9 cellular contexts compared by ENCODE assay signal in genomic region chr1:41418868-41419583, GRCh38. TPM values are rescaled to one million over a fixed set of nuclear protein-coding genes. Genes with fewer than 3 reads are reported as not detected.
DNase-seq lines count a peak whose midpoint lies in the region; ATAC-seq, FAIRE-seq and TF ChIP-seq lines count a peak whose summit lies in the region.
"Had no signal": no experiment of that assay in that cellular context is flagged by ENCODE, and none has a peak within 500 bp of the region (broad histone marks: within the 10 kb centered on the region; RNA-seq: fewer than 3 reads in every experiment).

No MANE protein-coding gene starts in this region.

- intact Hi-C loops in kidney (cut with DNase I) = loop anchor here (5.0 kb wide), 1 partner anchor 147 kb away; no protein-coding TSS in a partner anchor
- intact Hi-C loops in vagina (cut with DNase I) = loop anchor here (5.0 kb wide), 1 partner anchor 137 kb away; no protein-coding TSS in a partner anchor

- no peaks in the 10 kb centered on the region for H3K4me1 ChIP-seq in kidney (ENCODE audit: control insufficient read depth in 1 of 2, insufficient read depth in 1 of 2, low read depth in 1 of 2, low read length in 2 of 2)
- peaks cover 41% of the 10 kb centered on the region for H3K4me1 ChIP-seq in vagina

- no peak overlapping the region for H3K4me3 Mint-ChIP-seq in activated CD4-positive, alpha-beta memory T cell treated with anti-CD3 and anti-CD28 coated beads, Interleukin-2, amount 10 ng/mL, durations not matched to agents 7 days and 5 days

- H3K36me3 ChIP-seq in kidney (ENCODE audit: control insufficient read depth in 1 of 2, insufficient read depth in 2 of 2, low read length in 2 of 2) (no peaks in the 10 kb centered on the region), vagina (no peaks in the 10 kb centered on the region)
- H3K36me3 ChIP-seq: BLaER1 treated with 17β-estradiol and CSF1 and Interleukin-3, amounts not matched to agents 10 nM and 100 nM had no signal

- POLR2A ChIA-PET in activated CD4-positive, alpha-beta memory T cell treated with anti-CD3 and anti-CD28 coated beads, Interleukin-2, amount 10 ng/mL, durations not matched to agents 7 days and 5 days (lab: Charles Lee) = interaction anchor here (0.9 kb wide), 1 partner anchor 157 kb away, joined by 4 read pairs; no protein-coding TSS in a partner anchor

- no peak overlapping the region for H3K4me3 ChIP-seq in kidney (ENCODE audit: low read length in 2 of 2)
- no peak overlapping the region for H3K4me3 ChIP-seq in vagina
- H3K4me3 ChIP-seq: BLaER1 treated with 17β-estradiol and CSF1 and Interleukin-3, amounts not matched to agents 10 nM and 100 nM had no signal

- H3K9me3 ChIP-seq in kidney (ENCODE audit: control insufficient read depth in 1 of 2, low read length in 2 of 2) = no peaks in the 10 kb centered on the region
- no peaks in the 10 kb centered on the region for H3K9me3 ChIP-seq in vagina
- H3K9me3 ChIP-seq: BLaER1 treated with 17β-estradiol and CSF1 and Interleukin-3, amounts not matched to agents 10 nM and 100 nM had no signal

- no peak for ATAC-seq in HG02588 (IDR thresholded peaks at IDR 0.05; ENCODE audit: unreplicated experiment)

- no peak overlapping the region for H3K9ac ChIP-seq in kidney (ENCODE audit: low read length in 2 of 2)

- H3K27me3 ChIP-seq in vagina = no peaks in the 10 kb centered on the region
- H3K27me3 ChIP-seq: BLaER1 treated with 17β-estradiol and CSF1 and Interleukin-3, amounts not matched to agents 10 nM and 100 nM had no signal

- no peaks in the 10 kb centered on the region for H3K36me3 Mint-ChIP-seq in activated CD4-positive, alpha-beta memory T cell treated with anti-CD3 and anti-CD28 coated beads, Interleukin-2, amount 10 ng/mL, durations not matched to agents 7 days and 5 days (ENCODE audit: low read depth)

- FAIRE-seq in kidney (lab: Jason Lieb, UNC) = no peak

- H3K27ac ChIP-seq in kidney (ENCODE audit: low read depth in 2 of 2, low read length in 2 of 2) (peak overlapping the region in 1 of 2 donors; percentile 43), vagina (peak overlapping the region; percentile 76)
- H3K27ac ChIP-seq: BLaER1 treated with 17β-estradiol and CSF1 and Interleukin-3, amounts not matched to agents 10 nM and 100 nM had no signal

- H3K27ac Mint-ChIP-seq in activated CD4-positive, alpha-beta memory T cell treated with anti-CD3 and anti-CD28 coated beads, Interleukin-2, amount 10 ng/mL, durations not matched to agents 7 days and 5 days = no peak overlapping the region

- no peaks in the 10 kb centered on the region for H3K27me3 Mint-ChIP-seq in activated CD4-positive, alpha-beta memory T cell treated with anti-CD3 and anti-CD28 coated beads, Interleukin-2, amount 10 ng/mL, durations not matched to agents 7 days and 5 days

- H3K9me3 Mint-ChIP-seq in activated CD4-positive, alpha-beta memory T cell treated with anti-CD3 and anti-CD28 coated beads, Interleukin-2, amount 10 ng/mL, durations not matched to agents 7 days and 5 days = no peaks in the 10 kb centered on the region

- H3K4me1 Mint-ChIP-seq in activated CD4-positive, alpha-beta memory T cell treated with anti-CD3 and anti-CD28 coated beads, Interleukin-2, amount 10 ng/mL, durations not matched to agents 7 days and 5 days = no peaks in the 10 kb centered on the region

- TF ChIP-seq CTCF in kidney (IDR thresholded peaks at IDR 0.05; ENCODE audit: borderline replicate concordance, extremely low read depth, insufficient read depth) (no peak), vagina (IDR thresholded peaks at IDR 0.05) (no peak)

- TF ChIP-seq POLR2A in vagina (IDR thresholded peaks at IDR 0.05) = no peak

- peak; percentile 86 for DNase-seq in NCI-H748 (lab: John Stamatoyannopoulos, UW; ENCODE audit: unreplicated experiment)
- no peak for DNase-seq in NCI-H748 treated with DMSO at 0.1 percent for 48 hours (lab: John Stamatoyannopoulos, UW)
- DNase-seq in astrocyte of the hippocampus (ENCODE audit: low read depth, low spot score) = peak; percentile 92
- peak; percentile 93 for DNase-seq in kidney
- peak in 1 of 2 donors; percentile 92 for DNase-seq in vagina (ENCODE audit: extremely low spot score in 2 of 2)
- DNase-seq in KG1 (lab: John Stamatoyannopoulos, UW) = no peak
- DNase-seq in activated CD4-positive, alpha-beta memory T cell treated with anti-CD3 and anti-CD28 coated beads, Interleukin-2, amount 10 ng/mL, durations not matched to agents 7 days and 5 days = no peak

- CTCF ChIA-PET in activated CD4-positive, alpha-beta memory T cell treated with anti-CD3 and anti-CD28 coated beads, Interleukin-2, amount 10 ng/mL, durations not matched to agents 7 days and 5 days (lab: Charles Lee) = interaction anchor here (1.2 to 3.0 kb wide), 5 partner anchors 13 to 136 kb away, joined by 3 to 15 read pairs (median 4); no protein-coding TSS in a partner anchor

RNA-seq across cellular contexts. Expression of gene FOXO6, which starts 57.8 kb away (rescaled TPM):
- total RNA-seq in kidney = 1.0 TPM
- polyA plus RNA-seq in kidney (ENCODE audit: insufficient read depth, low read depth, low replicate concordance) = 0.47 TPM
- 1.7 TPM for total RNA-seq in vagina
- under 1 TPM in 1 of 2 experiments, not detected in 1; 0.20 TPM for total RNA-seq in activated CD4-positive, alpha-beta memory T cell treated with anti-CD3 and anti-CD28 coated beads, Interleukin-2, amount 10 ng/mL, durations not matched to agents 7 days and 5 days

Comparison
In these comparisons a context has a peak if more than half of its experiments do, and no peak if none do; other contexts are left out.
1. DNase-seq: peak in NCI-H748 (single experiment), astrocyte of the hippocampus (single experiment) and kidney (single experiment); none in NCI-H748 treated with DMSO at 0.1 percent for 48 hours (single experiment), KG1 (single experiment) and activated CD4-positive, alpha-beta memory T cell treated with anti-CD3 and anti-CD28 coated beads, Interleukin-2, amount 10 ng/mL, durations not matched to agents 7 days and 5 days (single experiment).